ENCODE assay signal across 22 cellular contexts in the genomic region with DNA sequence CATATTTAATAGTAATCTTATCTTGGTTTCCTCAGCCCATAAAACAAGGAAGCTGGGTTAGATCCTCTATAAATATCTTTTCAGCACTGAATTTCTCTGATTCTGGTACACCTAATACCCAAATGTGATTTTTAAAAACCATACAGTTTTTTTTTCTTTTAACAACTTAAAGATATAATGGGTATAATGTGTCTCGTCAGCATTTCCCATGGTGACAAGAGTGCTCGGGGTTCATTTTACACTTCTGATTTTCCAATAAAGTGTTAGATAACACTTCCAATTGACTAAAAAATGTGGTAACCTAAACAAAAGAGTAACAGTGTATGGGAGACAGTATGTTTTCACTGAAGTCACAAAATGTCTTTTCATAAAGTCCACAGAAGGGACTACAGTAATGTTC.
"Had no signal": no experiment of that assay in that cellular context is flagged by ENCODE, and none has a peak within 500 bp of the region (broad histone marks: within the 10 kb centered on the region; RNA-seq: fewer than 3 reads in every experiment).

No MANE protein-coding gene starts in this region.

- DNase-seq: activated CD4-positive, alpha-beta T cell treated with anti-CD3 and anti-CD28 coated beads, Interleukin-2, amount 50 U/mL, for 4 hours; activated CD8-positive, alpha-beta memory T cell treated with anti-CD3 and anti-CD28 coated beads for 24 hours; activated CD8-positive, alpha-beta memory T cell treated with anti-CD3 and anti-CD28 coated beads, Interleukin-2, amount 50 U/mL, for 4 hours; activated T-cell treated with anti-CD3 and anti-CD28 coated beads, Interleukin-2, amount 50 U/mL, for 24 hours; aorta; colonic mucosa; endodermal cell; left lung; midbrain; ovary; stimulated activated CD4-positive, alpha-beta T cell treated with anti-CD3 and anti-CD28 coated beads, Interleukin-2, amount 100 ng/mL, for 24 hours; stomach; T-helper 9 cell had no signal

- H3K4me1 ChIP-seq: colonic mucosa, left lung, prostate gland, right atrium auricular region, stomach, suprapubic skin, tibial nerve had no signal

- H3K9me3 ChIP-seq: colonic mucosa, left lung, ovary, prostate gland, right atrium auricular region, stomach, suprapubic skin, tibial nerve had no signal

- ATAC-seq: activated naive CD4-positive, alpha-beta T cell treated with anti-CD3 and anti-CD28 coated beads, Interleukin-2, amount 50 U/mL, for 72 hours; activated T-helper 17 cell treated with anti-CD3 and anti-CD28 coated beads, Interleukin-2, amount 50 U/mL, for 72 hours; left lung; natural killer cell treated with Interleukin-12 subunit alpha and Interleukin-12 subunit beta and Interleukin-15 and Interleukin-18, amount 100 ng/mL, for 72 hours; stimulated activated memory B cell treated with anti-CD40 and anti-IgM and Interleukin-4, amounts not matched to agents 10 μg/mL and 1 μg/mL and 100 μg/mL, for 72 hours had no signal

- H3K27ac ChIP-seq: colonic mucosa, left lung, ovary, prostate gland, right atrium auricular region, skin epidermis, stomach, suprapubic skin, tibial nerve had no signal

- H3K36me3 ChIP-seq: colonic mucosa, left lung, ovary, prostate gland, right atrium auricular region, stomach, suprapubic skin, tibial nerve had no signal

- H3K27me3 ChIP-seq: colonic mucosa, left lung, ovary, right atrium auricular region, stomach, suprapubic skin, tibial nerve had no signal

- H3K4me3 ChIP-seq: colonic mucosa, left lung, ovary, prostate gland, right atrium auricular region, skin epidermis, stomach, suprapubic skin, tibial nerve had no signal
